Comparison of ENCODE assay signal across 15 cellular contexts in the genomic region with DNA sequence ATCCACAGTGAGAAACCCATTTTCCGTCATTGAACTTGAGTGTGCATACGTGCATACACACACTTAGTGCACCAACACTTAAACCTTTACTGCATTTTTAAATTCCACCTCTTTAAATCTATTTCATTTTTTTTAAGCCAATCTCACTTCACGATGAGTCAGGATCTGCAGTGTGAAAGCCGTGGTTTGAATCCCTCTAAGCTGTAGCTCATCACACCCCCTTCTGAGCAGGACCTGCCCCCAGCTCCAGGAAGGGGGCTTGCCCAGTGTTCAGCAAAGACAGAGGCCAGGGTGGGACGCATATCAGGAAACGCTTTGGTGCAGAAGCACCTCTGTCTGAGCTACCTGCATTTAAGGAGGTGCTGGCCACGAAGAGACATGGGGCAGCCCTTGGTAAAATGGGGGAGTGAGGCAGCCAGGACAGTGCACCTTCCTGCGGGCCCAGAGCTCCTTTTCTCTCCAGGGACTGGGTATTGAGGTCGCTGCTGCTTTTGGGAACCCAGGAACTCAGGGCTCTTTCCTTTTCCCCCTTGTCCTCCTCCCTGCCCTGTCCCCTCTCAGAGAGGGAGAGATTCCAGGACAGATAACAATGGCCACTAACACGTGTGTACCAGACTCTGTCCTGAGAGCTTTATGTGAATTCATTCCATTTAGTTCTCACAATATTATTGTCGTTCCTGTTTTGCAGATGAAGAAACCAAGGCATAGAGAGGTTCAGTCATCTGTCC. TPM values are rescaled to one million over a fixed set of nuclear protein-coding genes. Genes with fewer than 3 reads are reported as not detected.
DNase-seq lines count a peak whose midpoint lies in the region; ATAC-seq and TF ChIP-seq lines count a peak whose summit lies in the region.
"Had no signal": no experiment of that assay in that cellular context is flagged by ENCODE, and none has a peak within 500 bp of the region (broad histone marks: within the 10 kb centered on the region; RNA-seq: fewer than 3 reads in every experiment).

No MANE protein-coding gene starts in this region.

- TF ChIP-seq CTCF in NB4 (IDR thresholded peaks at IDR 0.05; ENCODE audit: low read depth, low read length) (no peak), choroid plexus epithelial cell (conservative IDR thresholded peaks at IDR 0.05; ENCODE audit: low read depth, low read length) (no peak)

- H3K4me1 Mint-ChIP-seq in activated T-cell treated with anti-CD3 and anti-CD28 coated beads, Interleukin-2, amount 50 U/mL, for 72 hours (ENCODE audit: low read depth) = peaks cover 14% of the 10 kb centered on the region
- H3K4me1 Mint-ChIP-seq in stimulated activated naive CD8-positive, alpha-beta T cell treated with anti-CD3 and anti-CD28 coated beads, Interleukin-15, amount 100 ng/mL, for 72 hours = peaks cover 22% of the 10 kb centered on the region
- H3K4me1 Mint-ChIP-seq: activated B cell treated with CpG ODN at 0.5 μM for 24 hours had no signal

- TF ChIP-seq POLR2A in NB4 (IDR thresholded peaks at IDR 0.05; ENCODE audit: extremely low read depth, insufficient read length) = no peak

- peaks cover 0 to 1% of the 10 kb centered on the region in 2 donors for H3K36me3 Mint-ChIP-seq in activated T-cell treated with anti-CD3 and anti-CD28 coated beads, Interleukin-2, amount 50 U/mL, for 72 hours (ENCODE audit: insufficient read depth in 2 of 2)

- H3K27me3 Mint-ChIP-seq in activated T-cell treated with anti-CD3 and anti-CD28 coated beads, Interleukin-2, amount 50 U/mL, for 72 hours (ENCODE audit: low read depth) = no peaks in the 10 kb centered on the region
- H3K27me3 Mint-ChIP-seq in stimulated activated naive CD8-positive, alpha-beta T cell treated with anti-CD3 and anti-CD28 coated beads, Interleukin-15, amount 100 ng/mL, for 72 hours = no peaks in the 10 kb centered on the region

- no peak overlapping the region for H3K4me3 Mint-ChIP-seq in activated T-cell treated with anti-CD3 and anti-CD28 coated beads, Interleukin-2, amount 50 U/mL, for 72 hours
- H3K4me3 Mint-ChIP-seq in stimulated activated naive CD8-positive, alpha-beta T cell treated with anti-CD3 and anti-CD28 coated beads, Interleukin-15, amount 100 ng/mL, for 72 hours = no peak overlapping the region
- H3K4me3 Mint-ChIP-seq: activated B cell treated with CpG ODN at 0.5 μM for 24 hours, T-cell had no signal

- H3K27ac Mint-ChIP-seq in activated T-cell treated with anti-CD3 and anti-CD28 coated beads, Interleukin-2, amount 50 U/mL, for 72 hours = no peak overlapping the region
- H3K27ac Mint-ChIP-seq in stimulated activated naive CD8-positive, alpha-beta T cell treated with anti-CD3 and anti-CD28 coated beads, Interleukin-15, amount 100 ng/mL, for 72 hours = no peak overlapping the region
- H3K27ac Mint-ChIP-seq: activated B cell treated with CpG ODN at 0.5 μM for 24 hours had no signal

- DNase-seq in activated T-cell treated with anti-CD3 and anti-CD28 coated beads, Interleukin-2, amount 50 U/mL, for 72 hours = no peak
- no peak for DNase-seq in activated T-cell treated with anti-CD3 and anti-CD28 coated beads, Interleukin-2, amount 50 U/mL, for 48 hours
- DNase-seq in NB4 (ENCODE audit: low read depth) = peak; percentile 31
- DNase-seq in choroid plexus epithelial cell (ENCODE audit: low read depth) = peak; percentile 14
- no peak for DNase-seq in stimulated activated naive CD8-positive, alpha-beta T cell treated with anti-CD3 and anti-CD28 coated beads, Interleukin-15, amount 100 ng/mL, for 72 hours
- DNase-seq in left ventricle myocardium superior = no peak
- DNase-seq in NCI-H1930 (lab: John Stamatoyannopoulos, UW) = no peak
- DNase-seq: activated B cell treated with CpG ODN at 0.5 μM for 24 hours, glutamatergic neuron, MM.1S, NCI-H2029 treated with DMSO at 0.1 percent for 48 hours, T-cell had no signal

- H3K9me3 Mint-ChIP-seq in activated T-cell treated with anti-CD3 and anti-CD28 coated beads, Interleukin-2, amount 50 U/mL, for 72 hours = no peaks in the 10 kb centered on the region
- no peaks in the 10 kb centered on the region for H3K9me3 Mint-ChIP-seq in stimulated activated naive CD8-positive, alpha-beta T cell treated with anti-CD3 and anti-CD28 coated beads, Interleukin-15, amount 100 ng/mL, for 72 hours
- H3K9me3 Mint-ChIP-seq: activated B cell treated with CpG ODN at 0.5 μM for 24 hours, T-cell had no signal

- H3K4me3 ChIP-seq in NB4 (ENCODE audit: low read depth, low read length) = no peak overlapping the region
- no peak overlapping the region for H3K4me3 ChIP-seq in choroid plexus epithelial cell (ENCODE audit: low read depth, low read length)
- H3K4me3 ChIP-seq: esophagus muscularis mucosa, Peyer's patch had no signal

- ATAC-seq in activated T-cell treated with anti-CD3 and anti-CD28 coated beads, Interleukin-2, amount 50 U/mL, for 72 hours (replicated peaks in 1 of 2) = peak; percentile 53 to 75
- ATAC-seq in stimulated activated naive CD8-positive, alpha-beta T cell treated with anti-CD3 and anti-CD28 coated beads, Interleukin-15, amount 100 ng/mL, for 72 hours = peak; percentile 70
- no peak for ATAC-seq in left ventricle myocardium superior
- ATAC-seq in HG02610 (IDR thresholded peaks at IDR 0.05; ENCODE audit: unreplicated experiment) = no peak

- intact Hi-C loops in left ventricle myocardium superior (cut with micrococcal nuclease) = no loop called here

RNA-seq across cellular contexts. Expression of a gene that starts 21.7 kb away (rescaled TPM):
- 10 to 100 TPM; 23.5 to 24.6 TPM for total RNA-seq in activated T-cell treated with anti-CD3 and anti-CD28 coated beads, Interleukin-2, amount 50 U/mL, for 72 hours
- 20.7 TPM for total RNA-seq in left ventricle myocardium superior

RNA-seq across cellular contexts. Expression of a gene that starts 43.4 kb away (rescaled TPM):
- 1 to 10 TPM; 3.2 to 4.0 TPM for total RNA-seq in activated T-cell treated with anti-CD3 and anti-CD28 coated beads, Interleukin-2, amount 50 U/mL, for 72 hours
- total RNA-seq in left ventricle myocardium superior = 11.1 TPM

RNA-seq across cellular contexts. Expression of a gene that starts 48.0 kb away (rescaled TPM):
- 10 to 100 TPM; 18.5 to 21.5 TPM for total RNA-seq in activated T-cell treated with anti-CD3 and anti-CD28 coated beads, Interleukin-2, amount 50 U/mL, for 72 hours
- 15.5 TPM for total RNA-seq in left ventricle myocardium superior

Comparison
In these comparisons a context has a peak if more than half of its experiments do, and no peak if none do; other contexts are left out.
1. ATAC-seq: peak in activated T-cell treated with anti-CD3 and anti-CD28 coated beads, Interleukin-2, amount 50 U/mL, for 72 hours (2 of 2) and stimulated activated naive CD8-positive, alpha-beta T cell treated with anti-CD3 and anti-CD28 coated beads, Interleukin-15, amount 100 ng/mL, for 72 hours (single experiment); none in left ventricle myocardium superior (single experiment) and HG02610 (single experiment).
2. DNase-seq: peak in NB4 (single experiment) and choroid plexus epithelial cell (single experiment); none in activated T-cell treated with anti-CD3 and anti-CD28 coated beads, Interleukin-2, amount 50 U/mL, for 72 hours (0 of 2), activated T-cell treated with anti-CD3 and anti-CD28 coated beads, Interleukin-2, amount 50 U/mL, for 48 hours (0 of 2), stimulated activated naive CD8-positive, alpha-beta T cell treated with anti-CD3 and anti-CD28 coated beads, Interleukin-15, amount 100 ng/mL, for 72 hours (0 of 2), left ventricle myocardium superior (single experiment) and NCI-H1930 (0 of 2).